Comparison of ENCODE assay signal across 10 cellular contexts in the genomic region with DNA sequence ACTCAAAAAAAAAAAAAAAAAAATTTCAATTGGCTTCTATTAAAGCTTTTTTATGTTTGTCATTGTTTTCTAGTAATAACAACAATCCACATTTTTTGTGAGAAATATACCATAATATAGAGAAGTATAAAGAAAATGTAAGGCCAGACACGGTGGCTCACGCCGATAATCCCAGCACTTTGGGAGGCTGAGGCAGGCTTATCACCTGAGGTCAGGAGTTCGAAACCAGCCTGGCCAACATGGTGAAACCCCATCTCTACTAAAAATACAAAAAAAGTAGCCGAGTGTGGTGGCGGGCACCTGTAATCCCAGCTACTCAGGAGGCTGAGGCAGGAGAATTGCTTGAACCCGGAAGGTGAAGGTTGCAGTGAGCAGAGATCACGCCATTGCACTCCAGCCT. TPM values are rescaled to one million over a fixed set of nuclear protein-coding genes. Genes with fewer than 3 reads are reported as not detected.
DNase-seq lines count a peak whose midpoint lies in the region; TF ChIP-seq lines count a peak whose summit lies in the region.
"Not testable (repeated sequence)": the region's sequence is repeated elsewhere in the genome, so short reads cannot be mapped to it uniquely, and the experiment has no call there.
"Had no signal": no experiment of that assay in that cellular context is flagged by ENCODE, and none has a peak within 500 bp of the region (broad histone marks: within the 10 kb centered on the region; RNA-seq: fewer than 3 reads in every experiment).

No MANE protein-coding gene starts in this region.

- not testable (repeated sequence) for H3K9ac ChIP-seq in mammary epithelial cell (ENCODE audit: insufficient read depth, low read length); skeletal muscle tissue (ENCODE audit: low read depth in 1 of 3, low read length in 3 of 3)

- not testable (repeated sequence) for DNase-seq in A673 (ENCODE audit: low spot score); RWPE1 (ENCODE audit: low spot score); mammary epithelial cell; esophagus squamous epithelium (lab: John Stamatoyannopoulos, UW); osteoblast (ENCODE audit: insufficient read length, low spot score, missing footprints); tibial artery
- DNase-seq in islet precursor cell, result peak; percentile 4

- H3K79me2 ChIP-seq in mammary epithelial cell (ENCODE audit: insufficient read depth, low read length), result peaks cover 79% of the 10 kb centered on the region
- peaks cover 71% of the 10 kb centered on the region for H3K79me2 ChIP-seq in osteoblast (ENCODE audit: insufficient read depth, low read length)

- not testable (repeated sequence) for BruUV-seq in A673 (replicated peaks; lab: Mats Ljungman, UMichigan); mammary epithelial cell (replicated peaks; lab: Mats Ljungman, UMichigan)

- not testable (repeated sequence) for H4K20me1 ChIP-seq in mammary epithelial cell (ENCODE audit: insufficient read depth, low read length); osteoblast (ENCODE audit: insufficient read depth, low read length)

- dilution Hi-C loops in mammary epithelial cell (cut with HindIII; ENCODE audit: low sequenced_read_pairs), result not testable (repeated sequence)

- H3K4me3 ChIP-seq in A673 (ENCODE audit: low read depth, low read length, poor library complexity, severe bottlenecking); esophagus squamous epithelium; osteoblast (ENCODE audit: insufficient read depth, low read length); skeletal muscle tissue (ENCODE audit: low read length in 3 of 3); tibial artery: not testable (repeated sequence)
- H3K4me3 ChIP-seq in mammary epithelial cell (replicated peaks in 1 of 3; ENCODE audit: insufficient read depth in 1 of 3, low read depth in 2 of 3, low read length in 3 of 3), result peak overlapping the region in 1 of 3 experiments; percentile 7

- intact Hi-C loops in A673 (cut with micrococcal nuclease; ENCODE audit: unreplicated experiment) (loop anchor here (5.0 kb wide), 1 partner anchor 136 kb away; no protein-coding TSS in a partner anchor), mammary epithelial cell (cut with micrococcal nuclease) (loop anchor here (5.0 kb wide), 1 partner anchor 136 kb away; no protein-coding TSS in a partner anchor)
- intact Hi-C loops in esophagus squamous epithelium (cut with DNase I); tibial artery (cut with DNase I; ENCODE audit: low total_unique reads): not testable (repeated sequence)

- WGBS in mammary epithelial cell (ENCODE audit: low coverage, missing lambda C conversion rate), result 97% methylated on average over 8 of the region's 8 CpGs
- WGBS in esophagus squamous epithelium, 2 donors, result 90 to 93% methylated on average over 8 of the region's 8 CpGs

- H2AFZ ChIP-seq in mammary epithelial cell (ENCODE audit: low read depth, low read length); osteoblast (ENCODE audit: low read length): not testable (repeated sequence)

- H3K27ac ChIP-seq in A673 (ENCODE audit: low read depth, low read length, poor library complexity, severe bottlenecking), result peak overlapping the region; percentile 88
- H3K27ac ChIP-seq in RWPE1, result peak overlapping the region; percentile 92
- peak overlapping the region; percentile 10 for H3K27ac ChIP-seq in mammary epithelial cell (ENCODE audit: insufficient read depth, low read depth, low read length)
- H3K27ac ChIP-seq in esophagus squamous epithelium, result peak overlapping the region; percentile 74 to 93 (median 90)
- H3K27ac ChIP-seq in osteoblast (ENCODE audit: low read depth, low read length), result peak overlapping the region; percentile 98
- peak overlapping the region; percentile 63 for H3K27ac ChIP-seq in skeletal muscle tissue (ENCODE audit: low read depth, low read length)
- peak overlapping the region; percentile 89 to 91 for H3K27ac ChIP-seq in tibial artery

- CTCF ChIA-PET in A673 (lab: Charles Lee); mammary epithelial cell (lab: Charles Lee; ENCODE audit: low non-redundant PET): not testable (repeated sequence)
- CTCF ChIA-PET in RWPE1 (lab: Yijun Ruan, JAX), result interaction anchor here (0.6 kb wide), 1 partner anchor 46 kb away, joined by 3 read pairs; no protein-coding TSS in a partner anchor

- peak overlapping the region; percentile 80 for H3K4me2 ChIP-seq in mammary epithelial cell (ENCODE audit: insufficient read depth, low read depth, low read length)
- H3K4me2 ChIP-seq in osteoblast (ENCODE audit: insufficient read depth, low read length), result peak overlapping the region; percentile 14

- in situ Hi-C loops in mammary epithelial cell (cut with MboI; ENCODE audit: low sequenced_read_pairs in 2 of 2), result loop anchor here in 1 of 2 donors (5.0 kb wide), 1 partner anchor 136 kb away; no protein-coding TSS in a partner anchor

- POLR2A ChIA-PET in A673 (lab: Charles Lee; ENCODE audit: low non-redundant PET); RWPE1 (lab: Yijun Ruan, JAX; ENCODE audit: low non-redundant PET): not testable (repeated sequence)

- peaks cover 66% of the 10 kb centered on the region for H3K4me1 ChIP-seq in A673 (ENCODE audit: insufficient read depth, low read length, poor library complexity, severe bottlenecking)
- H3K4me1 ChIP-seq in mammary epithelial cell (ENCODE audit: insufficient read depth, low read length), result peaks cover 35% of the 10 kb centered on the region
- peaks cover 6 to 84% (median 52%) of the 10 kb centered on the region in 3 donors for H3K4me1 ChIP-seq in esophagus squamous epithelium
- H3K4me1 ChIP-seq in osteoblast (ENCODE audit: insufficient read depth, low read length), result peaks cover 60% of the 10 kb centered on the region
- peaks cover 32 to 38% (median 35%) of the 10 kb centered on the region in 3 donors for H3K4me1 ChIP-seq in skeletal muscle tissue (ENCODE audit: control insufficient read depth in 3 of 3, insufficient read depth in 3 of 3, low read length in 3 of 3)
- H3K4me1 ChIP-seq in tibial artery, result peaks cover 0 to 98% (median 64%) of the 10 kb centered on the region in 4 donors

- H3K36me3 ChIP-seq in A673 (ENCODE audit: insufficient read depth, low read length, poor library complexity, severe bottlenecking); mammary epithelial cell (ENCODE audit: insufficient read depth, low read length); esophagus squamous epithelium; skeletal muscle tissue (ENCODE audit: control insufficient read depth in 3 of 3, insufficient read depth in 3 of 3, low read length in 3 of 3); tibial artery: not testable (repeated sequence)
- H3K36me3 ChIP-seq in osteoblast (ENCODE audit: insufficient read depth, low read length), result peaks cover 12% of the 10 kb centered on the region

- not testable (repeated sequence) for H3K27me3 ChIP-seq in A673 (replicated peaks; ENCODE audit: insufficient read depth, low read depth, low read length, poor library complexity); mammary epithelial cell (ENCODE audit: insufficient read depth, low read length); esophagus squamous epithelium; osteoblast (ENCODE audit: insufficient read depth, low read length); skeletal muscle tissue (ENCODE audit: control insufficient read depth in 3 of 3, insufficient read depth in 3 of 3, low read length in 3 of 3); tibial artery

- TF ChIP-seq CTCF in A673 (conservative IDR thresholded peaks at IDR 0.05; ENCODE audit: low read depth, low read length); RWPE1 (conservative IDR thresholded peaks at IDR 0.05; ENCODE audit: low read depth); mammary epithelial cell (conservative IDR thresholded peaks at IDR 0.05 in 1 of 2, IDR thresholded peaks at IDR 0.05 in 1 of 2; ENCODE audit: extremely low read depth in 1 of 2, insufficient read depth in 1 of 2, low read depth in 1 of 2, low read length in 2 of 2); esophagus squamous epithelium (IDR thresholded peaks at IDR 0.05); osteoblast (IDR thresholded peaks at IDR 0.05; ENCODE audit: extremely low read depth, low read depth, low read length); tibial artery (IDR thresholded peaks at IDR 0.05): not testable (repeated sequence)

- H3K9me3 ChIP-seq in A673 (ENCODE audit: low read depth, low read length, poor library complexity, severe bottlenecking); mammary epithelial cell (replicated peaks; ENCODE audit: insufficient read depth, low read length); esophagus squamous epithelium; osteoblast (ENCODE audit: low read depth, low read length); skeletal muscle tissue (ENCODE audit: control insufficient read depth in 3 of 3, low read length in 3 of 3); tibial artery: not testable (repeated sequence)

- TF ChIP-seq POLR2A in esophagus squamous epithelium (IDR thresholded peaks at IDR 0.05), result not testable (repeated sequence)

RNA-seq across cellular contexts. Expression of a gene that starts 13.5 kb away (rescaled TPM):
- total RNA-seq in A673 (2021), result 78.6 and 81.3 TPM in 2 replicates
- 10 to 100 TPM; 50.5 to 52.8 TPM for total RNA-seq in mammary epithelial cell
- polyA plus RNA-seq in mammary epithelial cell, result 19.4 TPM
- polyA minus RNA-seq in mammary epithelial cell, result 90.2 TPM
- total RNA-seq in esophagus squamous epithelium, result 10 to 100 TPM; 22.1 to 51.7 (median 27.1) TPM
- total RNA-seq in osteoblast, result 92.2 and 94.8 TPM in 2 replicates
- 27.7 TPM for total RNA-seq in skeletal muscle tissue

RNA-seq across cellular contexts. Expression of a gene that starts 48.1 kb away (rescaled TPM):
- total RNA-seq in A673 (2021) (not detected in 2 replicates), mammary epithelial cell (not detected), esophagus squamous epithelium (under 1 TPM in 1 of 4 donors, not detected in 3; 0.18 TPM), osteoblast (not detected in 2 replicates), skeletal muscle tissue (not detected)
- polyA plus RNA-seq in mammary epithelial cell, result not detected
- not detected for polyA minus RNA-seq in mammary epithelial cell
- total RNA-seq: HT1080, NCI-H460 had no signal

Comparison
In these comparisons a context has a peak if more than half of its experiments do, and no peak if none do; other contexts are left out.
1. H3K27ac ChIP-seq: peak in every context shown above with its lines; median percentile 98 in osteoblast; 92 in RWPE1; 90 in tibial artery; 90 in esophagus squamous epithelium; 88 in A673; 63 in skeletal muscle tissue; 10 in mammary epithelial cell.